15 cellular contexts compared by ENCODE assay signal in genomic region chr11:67300256-67300755, GRCh38.
"Had no signal": no experiment of that assay in that cellular context is flagged by ENCODE, and none has a peak within 500 bp of the region (broad histone marks: within the 10 kb centered on the region; RNA-seq: fewer than 3 reads in every experiment).

No MANE protein-coding gene starts in this region.

- H3K4me3 ChIP-seq: psoas muscle, sigmoid colon, stomach, testis had no signal

- H3K27ac ChIP-seq: epithelial cell of prostate, psoas muscle, sigmoid colon, stomach, testis had no signal

- H3K27me3 ChIP-seq: sigmoid colon, stomach, testis had no signal

- H3K4me3 Mint-ChIP-seq: activated naive CD8-positive, alpha-beta T cell treated with anti-CD3 and anti-CD28 coated beads, Interleukin-2, amount 50 U/mL, for 24 hours; activated T-helper 1 cell treated with anti-CD3 and anti-CD28 coated beads, Interleukin-12 subunit alpha, Interleukin-12 subunit beta, Interleukin-2, Interleukin-4 antibody, amounts not matched to agents 30 ng/mL and 10 ng/mL and 1 ng/mL, durations not matched to agents 14 hours and 24 hours and 36 hours; immature natural killer cell; natural killer cell had no signal

- H3K9me3 ChIP-seq: testis had no signal

- DNase-seq: activated CD4-positive, alpha-beta T cell treated with anti-CD3 and anti-CD28 coated beads, Interleukin-2, amount 50 U/mL, for 1 hour; activated naive CD4-positive, alpha-beta T cell treated with Interleukin-2 at 50 U/mL for 16 hours; activated naive CD8-positive, alpha-beta T cell treated with anti-CD3 and anti-CD28 coated beads, Interleukin-2, amount 50 U/mL, for 24 hours; foreskin melanocyte; immature natural killer cell; mesenchymal stem cell; natural killer cell; stimulated activated CD4-positive, alpha-beta T cell treated with anti-CD3 and anti-CD28 coated beads, Interleukin-1b, Interleukin-23, amount 100 ng/mL, for 48 hours; stomach; testis had no signal

- ATAC-seq: activated CD4-positive, CD25-positive, alpha-beta regulatory T cell treated with anti-CD3 and anti-CD28 coated beads, Interleukin-2, amount 50 U/mL, for 24 hours; activated naive CD8-positive, alpha-beta T cell treated with anti-CD3 and anti-CD28 coated beads, Interleukin-2, amount 50 U/mL, for 24 hours; natural killer cell; psoas muscle had no signal

- H3K27ac Mint-ChIP-seq: activated naive CD8-positive, alpha-beta T cell treated with anti-CD3 and anti-CD28 coated beads, Interleukin-2, amount 50 U/mL, for 24 hours; activated T-helper 1 cell treated with anti-CD3 and anti-CD28 coated beads, Interleukin-12 subunit alpha, Interleukin-12 subunit beta, Interleukin-2, Interleukin-4 antibody, amounts not matched to agents 30 ng/mL and 10 ng/mL and 1 ng/mL, durations not matched to agents 14 hours and 24 hours and 36 hours; natural killer cell had no signal

- H3K27me3 Mint-ChIP-seq: activated naive CD8-positive, alpha-beta T cell treated with anti-CD3 and anti-CD28 coated beads, Interleukin-2, amount 50 U/mL, for 24 hours had no signal
